ENCODE assay signal across 4 cellular contexts in the genomic region with DNA sequence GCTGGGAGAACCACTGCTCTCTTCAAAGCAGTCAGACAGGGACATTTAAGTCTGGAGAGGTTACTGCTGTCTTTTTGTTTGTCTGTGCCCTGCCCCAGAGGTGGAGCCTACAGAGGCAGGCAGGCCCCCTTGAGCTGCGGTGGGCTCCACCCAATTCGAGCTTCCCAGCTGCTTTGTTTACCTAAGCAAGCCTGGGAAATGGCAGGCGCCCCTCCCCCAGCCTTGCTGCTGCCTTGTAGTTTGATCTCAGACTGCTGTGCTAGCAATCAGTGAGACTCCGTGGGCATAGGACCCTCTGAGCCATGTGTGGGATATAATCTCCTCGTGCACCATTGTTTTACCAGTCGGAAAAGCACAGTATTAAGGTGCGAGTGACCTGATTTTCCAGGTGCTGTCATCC. TPM values are rescaled to one million over a fixed set of nuclear protein-coding genes. Genes with fewer than 3 reads are reported as not detected.
"Had no signal": no experiment of that assay in that cellular context is flagged by ENCODE, and none has a peak within 500 bp of the region (broad histone marks: within the 10 kb centered on the region; RNA-seq: fewer than 3 reads in every experiment).

No MANE protein-coding gene starts in this region.

RNA-seq across cellular contexts. Expression of a gene that starts 40.0 kb away (rescaled TPM):
- total RNA-seq: LHCN-M2, M059J, MCF 10A, NCI-H460 had no signal
